In genomic region chr19:40317338-40317737, GRCh38 we compare ENCODE assay signal across 24 cellular contexts. TPM values are rescaled to one million over a fixed set of nuclear protein-coding genes. Genes with fewer than 3 reads are reported as not detected.
DNase-seq lines count a peak whose midpoint lies in the region; ATAC-seq, FAIRE-seq and TF ChIP-seq lines count a peak whose summit lies in the region.
"Had no signal": no experiment of that assay in that cellular context is flagged by ENCODE, and none has a peak within 500 bp of the region (broad histone marks: within the 10 kb centered on the region; RNA-seq: fewer than 3 reads in every experiment).

No MANE protein-coding gene starts in this region.

- H3K27me3 ChIP-seq in upper lobe of right lung, result no peaks in the 10 kb centered on the region
- H3K27me3 ChIP-seq: BE2C, BLaER1 had no signal

- no peak overlapping the region for H3K4me3 Mint-ChIP-seq in chondrocyte (ENCODE audit: unreplicated experiment)
- H3K4me3 Mint-ChIP-seq: CD14-positive monocyte; CD4-positive, alpha-beta memory T cell; CD4-positive, CD25-positive, alpha-beta regulatory T cell; CD8-positive, alpha-beta memory T cell had no signal

- TF ChIP-seq CTCF in chondrocyte (IDR thresholded peaks at IDR 0.05) (no peak), kidney (IDR thresholded peaks at IDR 0.05; ENCODE audit: borderline replicate concordance, extremely low read depth, insufficient read depth) (no peak), upper lobe of right lung (IDR thresholded peaks at IDR 0.05) (no peak)

- no peaks in the 10 kb centered on the region for H3K9me3 Mint-ChIP-seq in activated naive CD4-positive, alpha-beta T cell treated with anti-CD3 and anti-CD28 coated beads, Interleukin-2, amount 50 U/mL, for 72 hours
- no peaks in the 10 kb centered on the region for H3K9me3 Mint-ChIP-seq in chondrocyte (ENCODE audit: low read depth)
- H3K9me3 Mint-ChIP-seq: CD4-positive, alpha-beta memory T cell; CD4-positive, CD25-positive, alpha-beta regulatory T cell had no signal

- FAIRE-seq in kidney (lab: Jason Lieb, UNC), result no peak
- FAIRE-seq: A204.1, G401.6, GM12891 had no signal

- H3K4me3 ChIP-seq in kidney (ENCODE audit: low read length in 2 of 2), result no peak overlapping the region
- H3K4me3 ChIP-seq in upper lobe of right lung, result no peak overlapping the region
- H3K4me3 ChIP-seq: BLaER1 had no signal

- peaks cover 1% of the 10 kb centered on the region for H3K4me1 Mint-ChIP-seq in chondrocyte (ENCODE audit: low read depth)
- H3K4me1 Mint-ChIP-seq: CD4-positive, alpha-beta memory T cell; CD4-positive, CD25-positive, alpha-beta regulatory T cell; CD8-positive, alpha-beta memory T cell had no signal

- H3K4me1 ChIP-seq in kidney (ENCODE audit: control insufficient read depth in 1 of 2, insufficient read depth in 1 of 2, low read depth in 1 of 2, low read length in 2 of 2), result no peaks in the 10 kb centered on the region
- H3K4me1 ChIP-seq in upper lobe of right lung, result no peaks in the 10 kb centered on the region
- H3K4me1 ChIP-seq: BE2C had no signal

- H3K27ac Mint-ChIP-seq in activated naive CD4-positive, alpha-beta T cell treated with anti-CD3 and anti-CD28 coated beads, Interleukin-2, amount 50 U/mL, for 72 hours, result peak overlapping the region; percentile 11 to 33
- H3K27ac Mint-ChIP-seq in chondrocyte (ENCODE audit: unreplicated experiment), result no peak overlapping the region

- no peaks in the 10 kb centered on the region for H3K36me3 Mint-ChIP-seq in activated naive CD4-positive, alpha-beta T cell treated with anti-CD3 and anti-CD28 coated beads, Interleukin-2, amount 50 U/mL, for 72 hours
- H3K36me3 Mint-ChIP-seq in chondrocyte (ENCODE audit: low read depth), result peaks cover 24% of the 10 kb centered on the region

- no peak for ATAC-seq in activated naive CD4-positive, alpha-beta T cell treated with anti-CD3 and anti-CD28 coated beads, Interleukin-2, amount 50 U/mL, for 72 hours
- ATAC-seq in upper lobe of right lung (no peak), GM19452 (IDR thresholded peaks at IDR 0.05; ENCODE audit: unreplicated experiment) (no peak), HG02763 (IDR thresholded peaks at IDR 0.05; ENCODE audit: unreplicated experiment) (no peak)

- H3K36me3 ChIP-seq in kidney (ENCODE audit: control insufficient read depth in 1 of 2, insufficient read depth in 2 of 2, low read length in 2 of 2), result peaks cover 2 to 5% of the 10 kb centered on the region in 2 donors
- peaks cover 20% of the 10 kb centered on the region for H3K36me3 ChIP-seq in upper lobe of right lung

- intact Hi-C loops in kidney (cut with DNase I) (no loop called here), upper lobe of right lung (cut with DNase I) (no loop called here)

- no peak overlapping the region for H3K9ac ChIP-seq in kidney (ENCODE audit: low read length in 2 of 2)
- H3K9ac ChIP-seq: BLaER1 had no signal

- no peaks in the 10 kb centered on the region for H3K9me3 ChIP-seq in kidney (ENCODE audit: control insufficient read depth in 1 of 2, low read length in 2 of 2)
- no peaks in the 10 kb centered on the region for H3K9me3 ChIP-seq in upper lobe of right lung
- H3K9me3 ChIP-seq: BE2C had no signal

- no peak for DNase-seq in activated naive CD4-positive, alpha-beta T cell treated with anti-CD3 and anti-CD28 coated beads, Interleukin-2, amount 50 U/mL, for 72 hours (ENCODE audit: low spot score in 2 of 2)
- no peak for DNase-seq in activated naive CD4-positive, alpha-beta T cell treated with anti-CD3 and anti-CD28 coated beads, Interleukin-2, amount 50 U/mL, for 16 hours
- DNase-seq in chondrocyte (ENCODE audit: low spot score), result peak; percentile 57
- DNase-seq in kidney, result peak; percentile 29
- DNase-seq in upper lobe of right lung, result peak; percentile 12
- DNase-seq in NOMO-1 treated with dmso at 0.1 percent for 144 hours (lab: John Stamatoyannopoulos, UW; ENCODE audit: unreplicated experiment), result no peak
- DNase-seq: 8988T; ACHN; BE2C; C1 segment of cervical spinal cord; CD4-positive, alpha-beta memory T cell; CD4-positive, CD25-positive, alpha-beta regulatory T cell; CD8-positive, alpha-beta memory T cell; COR-L47; DMS 273 treated with DMSO at 0.1 percent for 48 hours; DMS79 treated with DMSO at 0.1 percent for 48 hours; GF-D8 had no signal

- H3K27ac ChIP-seq in kidney (ENCODE audit: low read depth in 2 of 2, low read length in 2 of 2), result no peak overlapping the region
- no peak overlapping the region for H3K27ac ChIP-seq in upper lobe of right lung
- H3K27ac ChIP-seq: BLaER1 had no signal

- no peaks in the 10 kb centered on the region for H3K27me3 Mint-ChIP-seq in chondrocyte (ENCODE audit: low read depth)
- H3K27me3 Mint-ChIP-seq: CD4-positive, alpha-beta memory T cell; CD4-positive, CD25-positive, alpha-beta regulatory T cell; CD8-positive, alpha-beta memory T cell had no signal

RNA-seq across cellular contexts. Expression of gene C19orf47, which starts 30.9 kb away (rescaled TPM):
- 10 to 100 TPM; 18.9 to 24.1 TPM for total RNA-seq in activated naive CD4-positive, alpha-beta T cell treated with anti-CD3 and anti-CD28 coated beads, Interleukin-2, amount 50 U/mL, for 72 hours
- total RNA-seq in chondrocyte, result 19.4 to 22.2 TPM (median 21.5 TPM) in 3 replicates
- 12.9 TPM for total RNA-seq in kidney
- 13.0 TPM for polyA plus RNA-seq in kidney (ENCODE audit: insufficient read depth, low read depth, low replicate concordance)
- total RNA-seq in upper lobe of right lung, result 16.1 TPM

RNA-seq across cellular contexts. Expression of gene PLD3, which starts 31.2 kb away (rescaled TPM):
- total RNA-seq in activated naive CD4-positive, alpha-beta T cell treated with anti-CD3 and anti-CD28 coated beads, Interleukin-2, amount 50 U/mL, for 72 hours, result 10 to 100 TPM; 79.9 to 85.4 TPM
- 478 to 514 TPM (median 487 TPM) in 3 replicates for total RNA-seq in chondrocyte
- 207 TPM for total RNA-seq in kidney
- polyA plus RNA-seq in kidney (ENCODE audit: insufficient read depth, low read depth, low replicate concordance), result 175 TPM
- 432 TPM for total RNA-seq in upper lobe of right lung

RNA-seq across cellular contexts. Expression of gene AKT2, which starts 32.2 kb away (rescaled TPM):
- 100 to 1,000 TPM; 171 to 214 TPM for total RNA-seq in activated naive CD4-positive, alpha-beta T cell treated with anti-CD3 and anti-CD28 coated beads, Interleukin-2, amount 50 U/mL, for 72 hours
- 99.9 to 136 TPM (median 100 TPM) in 3 replicates for total RNA-seq in chondrocyte
- total RNA-seq in kidney, result 154 TPM
- polyA plus RNA-seq in kidney (ENCODE audit: insufficient read depth, low read depth, low replicate concordance), result 75.0 TPM
- 103 TPM for total RNA-seq in upper lobe of right lung

Comparison
In these comparisons a context has a peak if more than half of its experiments do, and no peak if none do; other contexts are left out.
1. DNase-seq: peak in chondrocyte (single experiment), kidney (single experiment) and upper lobe of right lung (single experiment); none in activated naive CD4-positive, alpha-beta T cell treated with anti-CD3 and anti-CD28 coated beads, Interleukin-2, amount 50 U/mL, for 72 hours (0 of 2), activated naive CD4-positive, alpha-beta T cell treated with anti-CD3 and anti-CD28 coated beads, Interleukin-2, amount 50 U/mL, for 16 hours (single experiment) and NOMO-1 treated with dmso at 0.1 percent for 144 hours (single experiment).